33 cellular contexts compared by ENCODE assay signal in the genomic region with DNA sequence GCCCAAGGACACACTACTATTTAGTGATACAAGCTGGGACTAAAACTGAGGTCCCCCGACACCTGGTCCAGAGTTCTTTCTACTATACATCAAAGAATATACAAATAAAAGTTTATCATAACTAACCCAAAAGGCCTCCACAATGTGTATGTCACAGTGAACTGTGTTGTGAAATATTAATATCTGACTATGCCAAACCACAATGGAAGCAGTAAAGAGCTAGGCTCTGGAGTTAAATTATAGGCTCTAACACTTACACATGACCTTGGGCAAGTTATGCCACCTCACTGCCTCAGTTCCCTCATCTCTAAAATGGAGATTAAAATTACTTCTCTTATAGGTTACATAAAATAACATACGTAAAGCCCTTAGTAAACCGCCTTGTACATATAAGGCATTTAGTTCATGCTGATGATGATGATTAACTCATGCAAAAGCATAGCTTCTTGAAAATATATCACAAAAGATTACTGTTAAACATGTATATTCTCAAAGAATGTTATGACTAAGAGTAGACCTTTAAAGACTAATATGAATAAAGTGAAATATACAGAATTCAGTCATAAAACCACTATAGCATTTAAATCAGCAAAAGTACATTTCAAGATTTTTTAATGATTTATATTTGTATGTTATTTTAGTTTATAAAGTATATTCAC. TPM values are rescaled to one million over a fixed set of nuclear protein-coding genes. Genes with fewer than 3 reads are reported as not detected.
DNase-seq lines count a peak whose midpoint lies in the region; ATAC-seq, FAIRE-seq and TF ChIP-seq lines count a peak whose summit lies in the region.
"Had no signal": no experiment of that assay in that cellular context is flagged by ENCODE, and none has a peak within 500 bp of the region (broad histone marks: within the 10 kb centered on the region; RNA-seq: fewer than 3 reads in every experiment).

No MANE protein-coding gene starts in this region.

- TF ChIP-seq CTCF in HepG2 (CRISPR knock-in tag; IDR thresholded peaks at IDR 0.05) (no peak), right lobe of liver (IDR thresholded peaks at IDR 0.05) (no peak), fibroblast of the aortic adventitia (IDR thresholded peaks at IDR 0.05; ENCODE audit: insufficient read depth, low read length) (no peak), left ventricle myocardium inferior (IDR thresholded peaks at IDR 0.05; ENCODE audit: borderline replicate concordance) (no peak), GM23338 (conservative IDR thresholded peaks at IDR 0.05; ENCODE audit: low read depth in 2 of 2) (no peak)

- peak; percentile 59 for ATAC-seq in activated CD4-positive, alpha-beta T cell treated with anti-CD3 and anti-CD28 coated beads for 36 hours
- no peak for ATAC-seq in HepG2
- no peak for ATAC-seq in right lobe of liver
- ATAC-seq in HG03159 (IDR thresholded peaks at IDR 0.05; ENCODE audit: unreplicated experiment) = no peak
- no peak for ATAC-seq in GM23338
- ATAC-seq: effector memory CD8-positive, alpha-beta T cell; left ventricle myocardium superior; Right ventricle myocardium inferior; stimulated activated naive B cell treated with anti-CD40 and anti-IgM and Interleukin-4, amounts not matched to agents 10 μg/mL and 1 μg/mL and 100 μg/mL, for 72 hours; WTC11 had no signal

- POLR2A ChIA-PET in activated CD4-positive, alpha-beta T cell treated with anti-CD3 and anti-CD28 coated beads for 36 hours (lab: Charles Lee) = no interaction called here
- POLR2A ChIA-PET in HepG2 (lab: Yijun Ruan, JAX) = no interaction called here

- H3K4me3 Mint-ChIP-seq in activated CD4-positive, alpha-beta T cell treated with anti-CD3 and anti-CD28 coated beads for 36 hours = no peak overlapping the region
- no peak overlapping the region for H3K4me3 Mint-ChIP-seq in GM23338
- H3K4me3 Mint-ChIP-seq: effector memory CD8-positive, alpha-beta T cell; neural crest cell; stimulated activated naive B cell treated with anti-CD40 and anti-IgM and Interleukin-4, amounts not matched to agents 10 μg/mL and 1 μg/mL and 100 μg/mL, for 72 hours; WTC11 had no signal

- H4K20me1 ChIP-seq in HepG2 (ENCODE audit: insufficient read depth, low read length) = no peaks in the 10 kb centered on the region
- no peaks in the 10 kb centered on the region for H4K20me1 ChIP-seq in GM23338 (replicated peaks; ENCODE audit: insufficient read depth)

- no peaks in the 10 kb centered on the region for H3F3A ChIP-seq in GM23338 (replicated peaks; ENCODE audit: low read depth)

- H3K79me2 ChIP-seq in HepG2 (ENCODE audit: insufficient read depth, low read length) = peaks cover 39% of the 10 kb centered on the region
- H3K79me2 ChIP-seq in GM23338 (replicated peaks; ENCODE audit: insufficient read depth) = peaks cover 83% of the 10 kb centered on the region
- H3K79me2 ChIP-seq: parathyroid adenoma had no signal

- BruUV-seq in HepG2 (replicated peaks; lab: Mats Ljungman, UMichigan) = no TSS peak

- H3K4me3 ChIP-seq in HepG2 (replicated peaks in 1 of 3; ENCODE audit: insufficient read depth in 1 of 3, low read depth in 2 of 3, low read length in 3 of 3) = no peak overlapping the region
- H3K4me3 ChIP-seq in right lobe of liver = no peak overlapping the region
- H3K4me3 ChIP-seq in fibroblast of the aortic adventitia (ENCODE audit: low read depth, low read length) = no peak overlapping the region
- no peak overlapping the region for H3K4me3 ChIP-seq in left ventricle myocardium inferior
- no peak overlapping the region for H3K4me3 ChIP-seq in GM23338
- H3K4me3 ChIP-seq: PC-9, skin epidermis, suprapubic skin, upper lobe of left lung had no signal

- H3K4me2 ChIP-seq in HepG2 (ENCODE audit: low read depth, low read length) = no peak overlapping the region
- no peak overlapping the region for H3K4me2 ChIP-seq in GM23338
- H3K4me2 ChIP-seq: PC-9, SK-N-SH had no signal

- in situ Hi-C loops in HepG2 (cut with HindIII; ENCODE audit: extremely low pct_ligation_motif_present, low pct_unique_long_range_greater_than_20kb) = no loop called here

- H3K27ac ChIP-seq in HepG2 (ENCODE audit: extremely low read length, insufficient read depth, low read length) (no peak overlapping the region), right lobe of liver (no peak overlapping the region), left ventricle myocardium inferior (replicated peaks) (no peak overlapping the region), GM23338 (ENCODE audit: low read depth) (no peak overlapping the region)
- H3K27ac ChIP-seq: parathyroid adenoma, PC-9, skin epidermis, suprapubic skin, upper lobe of left lung had no signal

- H3K4me1 Mint-ChIP-seq in activated CD4-positive, alpha-beta T cell treated with anti-CD3 and anti-CD28 coated beads for 36 hours = peaks cover 47% of the 10 kb centered on the region
- peaks cover 18% of the 10 kb centered on the region for H3K4me1 Mint-ChIP-seq in GM23338

- CTCF ChIA-PET in activated CD4-positive, alpha-beta T cell treated with anti-CD3 and anti-CD28 coated beads for 36 hours (lab: Charles Lee) = interaction anchor here (0.6 to 1.0 kb wide), 2 partner anchors 64 to 666 kb away, joined by 3 read pairs; no protein-coding TSS in a partner anchor
- CTCF ChIA-PET in HepG2 (lab: Yijun Ruan, JAX; ENCODE audit: low intra/inter-chr PET ratio, low total read pairs) = no interaction called here

- H3K36me3 ChIP-seq in HepG2 (replicated peaks in 1 of 2; ENCODE audit: control insufficient read depth in 1 of 2, insufficient read depth in 2 of 2, low read length in 2 of 2) = no peaks in the 10 kb centered on the region
- no peaks in the 10 kb centered on the region for H3K36me3 ChIP-seq in right lobe of liver
- H3K36me3 ChIP-seq in left ventricle myocardium inferior = no peaks in the 10 kb centered on the region
- H3K36me3 ChIP-seq in GM23338 (ENCODE audit: insufficient read depth) = no peaks in the 10 kb centered on the region
- H3K36me3 ChIP-seq: suprapubic skin, upper lobe of left lung had no signal

- H2AFZ ChIP-seq in HepG2 (ENCODE audit: low read length) (no peak overlapping the region), GM23338 (no peak overlapping the region)
- H2AFZ ChIP-seq: parathyroid adenoma, PC-9 had no signal

- intact Hi-C loops in activated CD4-positive, alpha-beta T cell treated with anti-CD3 and anti-CD28 coated beads for 36 hours (cut with DNase I, micrococcal nuclease) = loop anchor here in 1 of 2 experiments (10.0 kb wide), 1 partner anchor 1127 kb away; the partner anchor contains the start of gene HSP90AB1
- intact Hi-C loops in HepG2 (cut with micrococcal nuclease; ENCODE audit: unreplicated experiment) = loop anchor here (10.0 kb wide), 1 partner anchor 497 kb away; no protein-coding TSS in a partner anchor
- intact Hi-C loops in right lobe of liver (cut with DNase I) = no loop called here
- intact Hi-C loops in left ventricle myocardium inferior (cut with micrococcal nuclease) = no loop called here

- H3K9me3 ChIP-seq in HepG2 (ENCODE audit: low read length) (no peaks in the 10 kb centered on the region), right lobe of liver (no peaks in the 10 kb centered on the region), left ventricle myocardium inferior (replicated peaks) (no peaks in the 10 kb centered on the region)
- H3K9me3 ChIP-seq: SK-N-SH, suprapubic skin, upper lobe of left lung had no signal

- no peak for FAIRE-seq in HepG2 (lab: Jason Lieb, UNC)
- FAIRE-seq: HTR-8/SVneo, islet of Langerhans had no signal

- TF ChIP-seq POLR2A in HepG2 (IDR thresholded peaks at IDR 0.05; ENCODE audit: insufficient read depth in 1 of 2, low read depth in 2 of 2, low read length in 2 of 2) (no peak), right lobe of liver (IDR thresholded peaks at IDR 0.05) (no peak)

- no peak for DNase-seq in activated CD4-positive, alpha-beta T cell treated with anti-CD3 and anti-CD28 coated beads for 36 hours
- no peak for DNase-seq in activated CD4-positive, alpha-beta T cell treated with anti-CD3 and anti-CD28 coated beads for 1 hour
- DNase-seq in HepG2 (ENCODE audit: low spot score) (no peak), right lobe of liver (no peak), fibroblast of the aortic adventitia (ENCODE audit: low read depth) (peak; percentile 11), left ventricle myocardium inferior (no peak), GM23338 (ENCODE audit: low spot score) (no peak)
- DNase-seq: caudate nucleus; cortex of kidney; DMS79 treated with DMSO at 0.1 percent for 48 hours; effector memory CD8-positive, alpha-beta T cell; foreskin fibroblast; KBM-7; left ventricle myocardium superior; MM.1S; NCI-H1436 treated with DMSO at 0.1 percent for 48 hours; NCI-H2081 treated with DMSO at 0.1 percent for 48 hours; NCI-H2227 treated with DMSO at 0.1 percent for 48 hours; NCI-H69; PC-9; retina; SK-N-SH; stimulated activated naive B cell treated with anti-CD40 and anti-IgM and Interleukin-4, amounts not matched to agents 10 μg/mL and 1 μg/mL and 100 μg/mL, for 72 hours; upper lobe of left lung had no signal

- TF ChIP-seq EP300 in HepG2 (IDR thresholded peaks at IDR 0.05; ENCODE audit: low read depth in 2 of 2, low read length in 2 of 2) (no peak), HepG2 (CRISPR knock-in tag; IDR thresholded peaks at IDR 0.05; ENCODE audit: borderline replicate concordance) (no peak)

- no peak overlapping the region for H3K9ac ChIP-seq in HepG2 (ENCODE audit: insufficient read depth, low read depth, low read length)
- H3K9ac ChIP-seq: parathyroid adenoma, SK-N-SH had no signal

- WGBS in HepG2 (ENCODE audit: low lambda C conversion rate) = 96% methylated on average over 3 of the region's 3 CpGs
- 92% methylated on average over 3 of the region's 3 CpGs for WGBS in right lobe of liver (ENCODE audit: insufficient coverage, low coverage, low lambda C conversion rate, missing lambda C conversion rate)

- H3K27me3 Mint-ChIP-seq in activated CD4-positive, alpha-beta T cell treated with anti-CD3 and anti-CD28 coated beads for 36 hours = no peaks in the 10 kb centered on the region
- peaks cover 2% of the 10 kb centered on the region for H3K27me3 Mint-ChIP-seq in GM23338 (ENCODE audit: insufficient read depth, low read depth, poor library complexity)
- H3K27me3 Mint-ChIP-seq: effector memory CD8-positive, alpha-beta T cell; stimulated activated naive B cell treated with anti-CD40 and anti-IgM and Interleukin-4, amounts not matched to agents 10 μg/mL and 1 μg/mL and 100 μg/mL, for 72 hours had no signal

- peaks cover 16% of the 10 kb centered on the region for H3K36me3 Mint-ChIP-seq in activated CD4-positive, alpha-beta T cell treated with anti-CD3 and anti-CD28 coated beads for 36 hours (ENCODE audit: low read depth)
- no peaks in the 10 kb centered on the region for H3K36me3 Mint-ChIP-seq in GM23338 (ENCODE audit: low read depth)
- H3K36me3 Mint-ChIP-seq: stimulated activated naive B cell treated with anti-CD40 and anti-IgM and Interleukin-4, amounts not matched to agents 10 μg/mL and 1 μg/mL and 100 μg/mL, for 72 hours; WTC11 had no signal

- H3K27ac Mint-ChIP-seq in activated CD4-positive, alpha-beta T cell treated with anti-CD3 and anti-CD28 coated beads for 36 hours = no peak overlapping the region
- H3K27ac Mint-ChIP-seq in GM23338 = no peak overlapping the region
- H3K27ac Mint-ChIP-seq: effector memory CD8-positive, alpha-beta T cell; stimulated activated naive B cell treated with anti-CD40 and anti-IgM and Interleukin-4, amounts not matched to agents 10 μg/mL and 1 μg/mL and 100 μg/mL, for 72 hours; WTC11 had no signal

- no peaks in the 10 kb centered on the region for H3K9me3 Mint-ChIP-seq in activated CD4-positive, alpha-beta T cell treated with anti-CD3 and anti-CD28 coated beads for 36 hours (ENCODE audit: low read depth)
- no peaks in the 10 kb centered on the region for H3K9me3 Mint-ChIP-seq in GM23338
- H3K9me3 Mint-ChIP-seq: effector memory CD8-positive, alpha-beta T cell; neural crest cell; stimulated activated naive B cell treated with anti-CD40 and anti-IgM and Interleukin-4, amounts not matched to agents 10 μg/mL and 1 μg/mL and 100 μg/mL, for 72 hours; WTC11 had no signal

- H3K9me2 ChIP-seq in GM23338 (ENCODE audit: insufficient read depth) = no peaks in the 10 kb centered on the region
- H3K9me2 ChIP-seq: SK-N-SH had no signal

- peaks cover 36% of the 10 kb centered on the region for H3K4me1 ChIP-seq in HepG2 (ENCODE audit: insufficient read depth, low read length)
- H3K4me1 ChIP-seq in right lobe of liver = no peaks in the 10 kb centered on the region
- peaks cover 11% of the 10 kb centered on the region for H3K4me1 ChIP-seq in left ventricle myocardium inferior
- peaks cover 14% of the 10 kb centered on the region for H3K4me1 ChIP-seq in GM23338 (ENCODE audit: insufficient read depth)
- H3K4me1 ChIP-seq: parathyroid adenoma had no signal

- TF ChIP-seq RAD21 in HepG2 (CRISPR knock-in tag; IDR thresholded peaks at IDR 0.05) = no peak

- H3K27me3 ChIP-seq in HepG2 (ENCODE audit: control insufficient read depth in 1 of 2, insufficient read depth in 2 of 2, low read length in 2 of 2) = no peaks in the 10 kb centered on the region; a peak in 1 of 5 replicates
- no peaks in the 10 kb centered on the region for H3K27me3 ChIP-seq in right lobe of liver
- H3K27me3 ChIP-seq in left ventricle myocardium inferior (ENCODE audit: low read depth) = no peaks in the 10 kb centered on the region
- no peaks in the 10 kb centered on the region for H3K27me3 ChIP-seq in GM23338 (ENCODE audit: insufficient read depth)
- H3K27me3 ChIP-seq: suprapubic skin, upper lobe of left lung had no signal

RNA-seq across cellular contexts. Expression of gene SUPT3H, which starts 5.7 kb away (rescaled TPM):
- total RNA-seq in activated CD4-positive, alpha-beta T cell treated with anti-CD3 and anti-CD28 coated beads for 36 hours = 10 to 100 TPM; 15.5 TPM
- total RNA-seq in HepG2 (2016; rRNA removed; fragmentation: Illumina TruSeq; extraction: Trizol) (11.9 and 13.1 TPM in 2 replicates), right lobe of liver (1 to 10 TPM in 5 of 6 experiments, under 1 TPM in 1; 0.95 to 2.8 (median 2.0) TPM), fibroblast of the aortic adventitia (ENCODE audit: low replicate concordance) (10.6 and 13.4 TPM in 2 replicates), left ventricle myocardium inferior (2.6 TPM)
- total RNA-seq in HepG2 (2016; cell fraction: cytosol; rRNA removed; fragmentation: Illumina TruSeq; extraction: Trizol; ENCODE audit: low read depth) = 13.7 and 14.0 TPM in 2 replicates
- total RNA-seq in HepG2 (2016; cell fraction: insoluble cytoplasmic fraction; rRNA removed; fragmentation: Illumina TruSeq; extraction: Trizol) = 9.7 and 13.4 TPM in 2 replicates
- 9.5 and 10.6 TPM in 2 replicates for total RNA-seq in HepG2 (2016; cell fraction: membrane; rRNA removed; fragmentation: Illumina TruSeq; extraction: Trizol)
- total RNA-seq in HepG2 (2016; cell fraction: nucleus; rRNA removed; fragmentation: Illumina TruSeq; extraction: Trizol) = 16.3 and 16.6 TPM in 2 replicates
- polyA plus RNA-seq in HepG2 (2011; rRNA removed) (32.4 and 36.1 TPM in 2 replicates), GM23338 (2016; fragmentation: Nextera tagmentation; extraction: Ambion mirVana) (23.2 and 30.1 TPM in 2 replicates)
- polyA plus RNA-seq in HepG2 (2011; cell fraction: cytosol; rRNA removed) = 23.8 and 35.4 TPM in 2 replicates
- 19.8 and 25.2 TPM in 2 replicates for polyA plus RNA-seq in HepG2 (2011; cell fraction: nucleus; rRNA removed)
- polyA plus RNA-seq in HepG2 (2012) = 33.3 and 35.5 TPM in 2 replicates
- polyA plus RNA-seq in HepG2 (2016; cell fraction: cytosol; fragmentation: Illumina TruSeq; extraction: Trizol; ENCODE audit: low read depth) = 8.6 and 9.9 TPM in 2 replicates
- 18.9 and 20.9 TPM in 2 replicates for polyA plus RNA-seq in HepG2 (2016; cell fraction: insoluble cytoplasmic fraction; fragmentation: Illumina TruSeq; extraction: Trizol; ENCODE audit: low read depth)
- 10.4 and 10.7 TPM in 2 replicates for polyA plus RNA-seq in HepG2 (2016; cell fraction: membrane; fragmentation: Illumina TruSeq; extraction: Trizol; ENCODE audit: low read depth)
- 12.4 and 14.2 TPM in 2 replicates for polyA plus RNA-seq in HepG2 (2016; cell fraction: nucleus; fragmentation: Illumina TruSeq; extraction: Trizol; ENCODE audit: insufficient read depth, low read depth)
- polyA minus RNA-seq in HepG2 (2011; rRNA and poly(A)+ RNA removed; ENCODE audit: low replicate concordance) = 7.3 and 48.1 TPM in 2 replicates
- polyA minus RNA-seq in HepG2 (2011; cell fraction: cytosol; rRNA and poly(A)+ RNA removed) = 13.7 and 15.4 TPM in 2 replicates
- 55.6 and 61.8 TPM in 2 replicates for polyA minus RNA-seq in HepG2 (2011; cell fraction: nucleus; rRNA and poly(A)+ RNA removed)
- 11.4 and 19.0 TPM in 2 replicates for total RNA-seq in GM23338 (2014; rRNA removed; shearing (Covaris generic))

RNA-seq across cellular contexts. Expression of gene RUNX2, which starts 43.9 kb away (rescaled TPM):
- total RNA-seq in activated CD4-positive, alpha-beta T cell treated with anti-CD3 and anti-CD28 coated beads for 36 hours = 10 to 100 TPM; 14.6 to 18.1 TPM
- total RNA-seq in HepG2 (2016; rRNA removed; fragmentation: Illumina TruSeq; extraction: Trizol) (not detected in 2 replicates), right lobe of liver (under 1 TPM; 0.15 to 0.80 (median 0.43) TPM), fibroblast of the aortic adventitia (ENCODE audit: low replicate concordance) (0.74 and 5.8 TPM in 2 replicates), left ventricle myocardium inferior (0.38 TPM)
- not detected in 2 replicates for total RNA-seq in HepG2 (2016; cell fraction: cytosol; rRNA removed; fragmentation: Illumina TruSeq; extraction: Trizol; ENCODE audit: low read depth)
- total RNA-seq in HepG2 (2016; cell fraction: insoluble cytoplasmic fraction; rRNA removed; fragmentation: Illumina TruSeq; extraction: Trizol) = not detected in 2 replicates
- not detected in 2 replicates for total RNA-seq in HepG2 (2016; cell fraction: membrane; rRNA removed; fragmentation: Illumina TruSeq; extraction: Trizol)
- total RNA-seq in HepG2 (2016; cell fraction: nucleus; rRNA removed; fragmentation: Illumina TruSeq; extraction: Trizol) = not detected in 2 replicates
- polyA plus RNA-seq in HepG2 (2011; rRNA removed) (not detected in 2 replicates), GM23338 (2016; fragmentation: Nextera tagmentation; extraction: Ambion mirVana) (0.66 and 0.80 TPM in 2 replicates)
- not detected in 2 replicates for polyA plus RNA-seq in HepG2 (2011; cell fraction: cytosol; rRNA removed)
- not detected in 2 replicates for polyA plus RNA-seq in HepG2 (2011; cell fraction: nucleus; rRNA removed)
- polyA plus RNA-seq in HepG2 (2012) = not detected in 2 replicates
- not detected in 2 replicates for polyA plus RNA-seq in HepG2 (2016; cell fraction: cytosol; fragmentation: Illumina TruSeq; extraction: Trizol; ENCODE audit: low read depth)
- not detected in 2 replicates for polyA plus RNA-seq in HepG2 (2016; cell fraction: insoluble cytoplasmic fraction; fragmentation: Illumina TruSeq; extraction: Trizol; ENCODE audit: low read depth)
- polyA plus RNA-seq in HepG2 (2016; cell fraction: membrane; fragmentation: Illumina TruSeq; extraction: Trizol; ENCODE audit: low read depth) = not detected in 2 replicates
- not detected in 2 replicates for polyA plus RNA-seq in HepG2 (2016; cell fraction: nucleus; fragmentation: Illumina TruSeq; extraction: Trizol; ENCODE audit: insufficient read depth, low read depth)
- polyA minus RNA-seq in HepG2 (2011; rRNA and poly(A)+ RNA removed; ENCODE audit: low replicate concordance) = 0.63 TPM in 1 of 2 replicates, not detected in the other
- not detected in 2 replicates for polyA minus RNA-seq in HepG2 (2011; cell fraction: cytosol; rRNA and poly(A)+ RNA removed)
- polyA minus RNA-seq in HepG2 (2011; cell fraction: nucleus; rRNA and poly(A)+ RNA removed) = 0.13 TPM in 1 of 2 replicates, not detected in the other
- total RNA-seq in GM23338 (2014; rRNA removed; shearing (Covaris generic)) = 0.70 and 1.7 TPM in 2 replicates
